In the genomic region with DNA sequence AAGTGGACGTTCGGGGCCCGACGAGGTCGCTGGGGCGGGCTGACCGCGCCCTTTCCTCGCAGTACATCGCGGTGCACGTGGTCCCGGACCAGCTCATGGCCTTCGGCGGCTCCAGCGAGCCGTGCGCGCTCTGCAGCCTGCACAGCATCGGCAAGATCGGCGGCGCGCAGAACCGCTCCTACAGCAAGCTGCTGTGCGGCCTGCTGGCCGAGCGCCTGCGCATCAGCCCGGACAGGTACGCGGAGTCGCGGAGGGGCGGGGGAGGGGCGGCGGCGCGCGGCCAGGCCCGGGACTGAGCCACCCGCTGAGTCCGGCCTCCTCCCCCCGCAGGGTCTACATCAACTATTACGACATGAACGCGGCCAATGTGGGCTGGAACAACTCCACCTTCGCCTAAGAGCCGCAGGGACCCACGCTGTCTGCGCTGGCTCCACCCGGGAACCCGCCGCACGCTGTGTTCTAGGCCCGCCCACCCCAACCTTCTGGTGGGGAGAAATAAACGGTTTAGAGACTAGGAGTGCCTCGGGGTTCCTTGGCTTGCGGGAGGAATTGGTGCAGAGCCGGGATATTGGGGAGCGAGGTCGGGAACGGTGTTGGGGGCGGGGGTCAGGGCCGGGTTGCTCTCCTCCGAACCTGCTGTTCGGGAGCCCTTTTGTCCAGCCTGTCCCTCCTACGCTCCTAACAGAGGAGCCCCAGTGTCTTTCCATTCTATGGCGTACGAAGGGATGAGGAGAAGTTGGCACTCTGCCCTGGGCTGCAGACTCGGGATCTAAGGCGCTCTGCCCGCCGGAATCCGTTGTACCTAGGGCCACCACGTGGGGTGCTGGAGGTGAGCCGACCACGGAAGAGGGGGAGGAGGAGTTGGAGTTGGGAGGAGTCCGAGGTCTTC, we compare ENCODE assay signal across 8 cellular contexts. TPM values are rescaled to one million over a fixed set of nuclear protein-coding genes. Genes with fewer than 3 reads are reported as not detected.
A peak's percentile ranks its signal among the peaks of the same experiment; 100 is the strongest.
DNase-seq lines count a peak whose midpoint lies in the region; ATAC-seq, FAIRE-seq and TF ChIP-seq lines count a peak whose summit lies in the region.

No MANE protein-coding gene starts in this region.

- H3K4me1 Mint-ChIP-seq in central memory CD8-positive, alpha-beta T cell = peaks cover 35% of the 10 kb centered on the region

- H3K27ac ChIP-seq in kidney (ENCODE audit: low read depth in 2 of 2, low read length in 2 of 2) = peak overlapping the region; percentile 98 to 99

- H3K36me3 Mint-ChIP-seq in central memory CD8-positive, alpha-beta T cell (ENCODE audit: insufficient read depth) = peaks cover 16% of the 10 kb centered on the region

- no peak for FAIRE-seq in kidney (lab: Jason Lieb, UNC)

- peak; percentile 78 for DNase-seq in NCI-H2171 treated with DMSO at 0.1 percent for 48 hours (lab: John Stamatoyannopoulos, UW)
- DNase-seq in activated CD4-positive, CD25-positive, alpha-beta regulatory T cell (lab: John Stamatoyannopoulos, UW) = peak; percentile 30 to 45 (median 38)
- peak; percentile 24 for DNase-seq in central memory CD8-positive, alpha-beta T cell (ENCODE audit: low spot score in 2 of 2)
- peak; percentile 95 for DNase-seq in kidney
- DNase-seq in stimulated activated CD4-positive, alpha-beta T cell treated with anti-CD3 and anti-CD28 coated beads, Interleukin-15, amount 100 ng/mL, for 48 hours (ENCODE audit: low read depth in 2 of 2) = peak; percentile 64 to 74

- peaks cover 3 to 14% of the 10 kb centered on the region in 2 donors for H3K36me3 ChIP-seq in kidney (ENCODE audit: control insufficient read depth in 1 of 2, insufficient read depth in 2 of 2, low read length in 2 of 2)

- peak overlapping the region in 1 of 2 donors; percentile 79 for H3K9ac ChIP-seq in kidney (ENCODE audit: low read length in 2 of 2)

- TF ChIP-seq CTCF in GM12874 (IDR thresholded peaks at IDR 0.05; ENCODE audit: insufficient read depth, low read depth, low read length) (peak; percentile 73), kidney (IDR thresholded peaks at IDR 0.05; ENCODE audit: borderline replicate concordance, extremely low read depth, insufficient read depth) (peak; percentile 17)

- H3K4me3 Mint-ChIP-seq in central memory CD8-positive, alpha-beta T cell = peak overlapping the region; percentile 93

- intact Hi-C loops in kidney (cut with DNase I) = no loop called here

- H3K27me3 Mint-ChIP-seq in central memory CD8-positive, alpha-beta T cell = no peaks in the 10 kb centered on the region

- H3K9me3 ChIP-seq in kidney (ENCODE audit: control insufficient read depth in 1 of 2, low read length in 2 of 2) = no peaks in the 10 kb centered on the region

- peak overlapping the region; percentile 96 for H3K27ac Mint-ChIP-seq in central memory CD8-positive, alpha-beta T cell (ENCODE audit: low read depth)

- ATAC-seq in HG02970 (IDR thresholded peaks at IDR 0.05; ENCODE audit: low FRiP score, unreplicated experiment) (peak; percentile 19), GM21515 (IDR thresholded peaks at IDR 0.05; ENCODE audit: unreplicated experiment) (no peak)
- ATAC-seq in central memory CD8-positive, alpha-beta T cell (replicated peaks; ENCODE audit: extremely low read depth, poor library complexity, severe bottlenecking) = peak; percentile 57

- H3K4me3 ChIP-seq in kidney (ENCODE audit: low read length in 2 of 2) = peak overlapping the region; percentile 62 to 73

- no peaks in the 10 kb centered on the region for H3K9me3 Mint-ChIP-seq in central memory CD8-positive, alpha-beta T cell

- peaks cover 25 to 39% of the 10 kb centered on the region in 2 donors for H3K4me1 ChIP-seq in kidney (ENCODE audit: control insufficient read depth in 1 of 2, insufficient read depth in 1 of 2, low read depth in 1 of 2, low read length in 2 of 2)

RNA-seq across cellular contexts. Expression of a gene that starts 0.8 kb away (rescaled TPM):
- 505 TPM for total RNA-seq in kidney
- polyA plus RNA-seq in kidney (ENCODE audit: insufficient read depth, low read depth, low replicate concordance) = 1,211 TPM

RNA-seq across cellular contexts. Expression of a gene that starts 37.3 kb away (rescaled TPM):
- 28.9 TPM for total RNA-seq in kidney
- 23.7 TPM for polyA plus RNA-seq in kidney (ENCODE audit: insufficient read depth, low read depth, low replicate concordance)

RNA-seq across cellular contexts. Expression of a gene that starts 56.1 kb away (rescaled TPM):
- 24.7 TPM for total RNA-seq in kidney
- polyA plus RNA-seq in kidney (ENCODE audit: insufficient read depth, low read depth, low replicate concordance) = 3.1 TPM

Comparison
In these comparisons a context has a peak if more than half of its experiments do, and no peak if none do; other contexts are left out.
1. DNase-seq: peak in every context shown above with its lines; median percentile 95 in kidney; 78 in NCI-H2171 treated with DMSO at 0.1 percent for 48 hours; 69 in stimulated activated CD4-positive, alpha-beta T cell treated with anti-CD3 and anti-CD28 coated beads, Interleukin-15, amount 100 ng/mL, for 48 hours; 38 in activated CD4-positive, CD25-positive, alpha-beta regulatory T cell; 24 in central memory CD8-positive, alpha-beta T cell.